In the genomic region with DNA sequence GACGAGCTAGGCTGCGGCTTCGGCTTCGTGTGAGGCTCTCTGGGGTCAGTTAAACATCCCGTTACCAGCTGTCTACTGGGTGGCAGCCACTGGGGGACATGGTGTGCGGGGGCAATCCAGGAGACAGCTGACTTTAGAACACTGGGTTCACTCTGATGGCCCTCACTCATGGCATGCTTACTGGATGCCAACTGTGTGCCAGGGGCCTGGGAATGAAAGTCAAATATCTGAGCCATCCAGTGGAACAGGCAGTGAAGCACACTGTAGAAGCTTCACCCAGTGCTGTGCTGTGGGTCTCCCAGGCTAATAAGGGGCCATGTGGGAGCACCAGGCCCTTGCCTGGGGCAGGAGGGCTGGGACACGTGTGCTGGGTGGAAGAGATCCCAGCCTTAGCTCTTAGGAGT, we compare ENCODE assay signal across 14 cellular contexts. TPM values are rescaled to one million over a fixed set of nuclear protein-coding genes. Genes with fewer than 3 reads are reported as not detected.
"Had no signal": no experiment of that assay in that cellular context is flagged by ENCODE, and none has a peak within 500 bp of the region (broad histone marks: within the 10 kb centered on the region; RNA-seq: fewer than 3 reads in every experiment).

No MANE protein-coding gene starts in this region.

- H3K36me3 ChIP-seq: esophagus muscularis mucosa, tibial artery, vagina had no signal

- H3K4me3 ChIP-seq: esophagus muscularis mucosa, mucosa of descending colon, tibial artery, vagina had no signal

- H3K4me3 Mint-ChIP-seq: activated naive CD8-positive, alpha-beta T cell treated with anti-CD3 and anti-CD28 coated beads for 36 hours; nephron progenitor cell; stimulated activated effector memory CD8-positive, alpha-beta T cell treated with anti-CD3 and anti-CD28 coated beads, Interleukin-12 subunit alpha, Interleukin-12 subunit beta, amount 100 ng/mL, for 72 hours; T-helper 17 cell had no signal

- H3K27me3 Mint-ChIP-seq: activated naive CD8-positive, alpha-beta T cell treated with anti-CD3 and anti-CD28 coated beads for 36 hours had no signal

- ATAC-seq: activated CD4-positive, CD25-positive, alpha-beta regulatory T cell treated with anti-CD3 and anti-CD28 coated beads, Interleukin-2, amount 50 U/mL, for 24 hours; stimulated activated effector memory CD8-positive, alpha-beta T cell treated with anti-CD3 and anti-CD28 coated beads, Interleukin-12 subunit alpha, Interleukin-12 subunit beta, amount 100 ng/mL, for 72 hours; T-helper 17 cell had no signal

- H3K9me3 ChIP-seq: esophagus muscularis mucosa, mucosa of descending colon, tibial artery, vagina had no signal

- H3K36me3 Mint-ChIP-seq: activated naive CD8-positive, alpha-beta T cell treated with anti-CD3 and anti-CD28 coated beads for 36 hours; stimulated activated effector memory CD8-positive, alpha-beta T cell treated with anti-CD3 and anti-CD28 coated beads, Interleukin-12 subunit alpha, Interleukin-12 subunit beta, amount 100 ng/mL, for 72 hours had no signal

- H3K27me3 ChIP-seq: esophagus muscularis mucosa, tibial artery, vagina had no signal

- H3K9me3 Mint-ChIP-seq: activated naive CD8-positive, alpha-beta T cell treated with anti-CD3 and anti-CD28 coated beads for 36 hours; nephron progenitor cell; stimulated activated effector memory CD8-positive, alpha-beta T cell treated with anti-CD3 and anti-CD28 coated beads, Interleukin-12 subunit alpha, Interleukin-12 subunit beta, amount 100 ng/mL, for 72 hours had no signal

- H3K27ac Mint-ChIP-seq: activated naive CD8-positive, alpha-beta T cell treated with anti-CD3 and anti-CD28 coated beads for 36 hours; nephron progenitor cell; stimulated activated effector memory CD8-positive, alpha-beta T cell treated with anti-CD3 and anti-CD28 coated beads, Interleukin-12 subunit alpha, Interleukin-12 subunit beta, amount 100 ng/mL, for 72 hours; T-helper 17 cell had no signal

- H3K27ac ChIP-seq: tibial artery, vagina had no signal

- DNase-seq: activated CD4-positive, alpha-beta T cell treated with anti-CD3 and anti-CD28 coated beads, Interleukin-2, amount 50 U/mL, for 48 hours; activated gamma-delta T cell; activated naive CD8-positive, alpha-beta T cell treated with anti-CD3 and anti-CD28 coated beads for 36 hours; activated T-cell treated with anti-CD3 and anti-CD28 coated beads, Interleukin-2, amount 50 U/mL, for 48 hours; left cardiac atrium; mucosa of descending colon; nephron progenitor cell; T-helper 17 cell; tibial artery had no signal

RNA-seq across cellular contexts. Expression of gene GLI2, which starts 48.3 kb away (rescaled TPM):
- total RNA-seq: activated naive CD8-positive, alpha-beta T cell treated with anti-CD3 and anti-CD28 coated beads for 36 hours; lung microvascular endothelial cell; T-helper 17 cell had no signal
